ENCODE assay signal across 26 cellular contexts in the genomic region with DNA sequence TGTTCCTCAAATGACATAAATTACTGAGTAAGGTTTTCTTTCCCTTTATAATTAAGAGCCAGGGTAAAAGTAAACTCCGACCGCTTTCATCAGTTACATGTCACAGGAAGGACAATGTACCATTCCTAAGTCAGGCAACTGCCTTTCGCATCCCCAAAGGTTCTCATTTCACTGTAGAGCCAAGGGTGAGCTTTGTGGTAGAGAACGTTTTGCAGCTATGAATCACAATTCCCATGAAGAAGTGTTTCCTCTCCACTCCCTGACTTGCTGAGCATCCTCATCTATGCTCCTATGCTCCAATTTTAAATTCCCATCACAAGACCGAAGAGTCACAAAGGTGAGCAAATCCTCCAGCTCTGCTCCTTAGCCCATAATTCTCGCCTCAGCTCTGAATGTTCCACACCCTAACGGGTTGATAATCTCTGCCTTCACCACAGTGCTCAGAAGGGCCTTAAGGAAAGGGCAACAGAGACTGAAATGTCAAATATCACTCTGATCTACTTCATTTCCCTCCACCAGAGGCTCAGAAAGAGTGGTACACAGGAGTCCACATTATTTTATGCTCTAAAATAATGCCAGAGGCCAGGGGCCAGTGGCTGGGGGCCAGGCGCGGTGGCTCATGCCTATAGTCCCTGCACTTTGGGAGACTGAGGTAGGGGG.
DNase-seq lines count a peak whose midpoint lies in the region; ATAC-seq, FAIRE-seq and TF ChIP-seq lines count a peak whose summit lies in the region.
"Had no signal": no experiment of that assay in that cellular context is flagged by ENCODE, and none has a peak within 500 bp of the region (broad histone marks: within the 10 kb centered on the region; RNA-seq: fewer than 3 reads in every experiment).

No MANE protein-coding gene starts in this region.

- H3K4me3 ChIP-seq in AG04450 (ENCODE audit: low read depth, low read length), result no peak overlapping the region
- no peak overlapping the region for H3K4me3 ChIP-seq in SJCRH30
- H3K4me3 ChIP-seq in fibroblast of lung (replicated peaks in 1 of 4; ENCODE audit: control extremely low read depth in 1 of 4, insufficient read depth in 1 of 4, low read depth in 3 of 4, low read length in 4 of 4), result no peak overlapping the region
- H3K4me3 ChIP-seq: dorsolateral prefrontal cortex, mucosa of descending colon, right lobe of liver had no signal

- H3K36me3 ChIP-seq in SJCRH30, result no peaks in the 10 kb centered on the region
- H3K36me3 ChIP-seq in fibroblast of lung (ENCODE audit: control insufficient read depth, insufficient read depth, low read length), result no peaks in the 10 kb centered on the region
- H3K36me3 ChIP-seq: right lobe of liver had no signal

- FAIRE-seq in GM12891 (lab: Jason Lieb, UNC), result peak; percentile 38
- FAIRE-seq: D721Med, islet of Langerhans, urothelium cell line had no signal

- ATAC-seq in HG02938 (IDR thresholded peaks at IDR 0.05; ENCODE audit: unreplicated experiment) (no peak), GM21360 (IDR thresholded peaks at IDR 0.05; ENCODE audit: unreplicated experiment) (no peak), GM18907 (IDR thresholded peaks at IDR 0.05; ENCODE audit: unreplicated experiment) (no peak)
- ATAC-seq: mucosa of descending colon, right lobe of liver, SK-N-SH treated with all-trans-retinoic acid at 6 μM for 48 hours, WTC11 had no signal

- H3K4me1 ChIP-seq in SJCRH30, result peaks cover 55% of the 10 kb centered on the region
- peaks cover 6% of the 10 kb centered on the region for H3K4me1 ChIP-seq in fibroblast of lung (ENCODE audit: control insufficient read depth, extremely low read depth, insufficient read depth, low read length)
- H3K4me1 ChIP-seq: right lobe of liver had no signal

- H3K4me2 ChIP-seq in fibroblast of lung (ENCODE audit: extremely low read depth, insufficient read depth, low read length), result no peak overlapping the region

- no peaks in the 10 kb centered on the region for H3K9me3 ChIP-seq in AG04450 (ENCODE audit: control insufficient read depth, insufficient read depth, low read length)
- H3K9me3 ChIP-seq in SJCRH30 (replicated peaks), result no peaks in the 10 kb centered on the region
- no peaks in the 10 kb centered on the region for H3K9me3 ChIP-seq in fibroblast of lung (ENCODE audit: control insufficient read depth, insufficient read depth, low read depth, low read length)
- H3K9me3 ChIP-seq: mucosa of descending colon, right lobe of liver had no signal

- DNase-seq in AG04450 (ENCODE audit: low read depth, low spot score) (peak; percentile 46), GM12891 (ENCODE audit: insufficient read length, low spot score) (no peak), SJCRH30 (no peak), fibroblast of lung (ENCODE audit: low read depth in 2 of 2) (peak; percentile 56 to 83)
- no peak for DNase-seq in activated naive CD4-positive, alpha-beta T cell (lab: John Stamatoyannopoulos, UW)
- DNase-seq: ACHN; activated CD4-positive, alpha-beta T cell treated with anti-CD3 and anti-CD28 coated beads, Interleukin-2, amount 50 U/mL, for 4 hours; activated gamma-delta T cell treated with Interleukin-2 at 50 U/mL for 16 hours; amniotic stem cell; dorsolateral prefrontal cortex; foreskin melanocyte; hippocampal formation; mucosa of descending colon; NCI-H1436; right lobe of liver; RPMI8226; stimulated activated CD8-positive, alpha-beta memory T cell treated with anti-CD3 and anti-CD28 coated beads, Interleukin-4, amount 100 ng/mL, for 48 hours had no signal

- TF ChIP-seq CTCF in AG04450 (IDR thresholded peaks at IDR 0.05; ENCODE audit: low read depth, low read length) (no peak), fibroblast of lung (conservative IDR thresholded peaks at IDR 0.05 in 1 of 2, IDR thresholded peaks at IDR 0.05 in 1 of 2; ENCODE audit: low read depth in 1 of 2, low read length in 2 of 2) (no peak)

- no peak overlapping the region for H3K9ac ChIP-seq in fibroblast of lung (ENCODE audit: insufficient read depth, low read length)

- H3K27ac ChIP-seq in AG04450 (ENCODE audit: low read depth, low read length) (peak overlapping the region; percentile 23), SJCRH30 (peak overlapping the region; percentile 55; the same call in 1 of the 2 replicates), fibroblast of lung (ENCODE audit: insufficient read depth, low read length) (no peak overlapping the region)
- H3K27ac ChIP-seq: dorsolateral prefrontal cortex, epithelial cell of prostate, right lobe of liver had no signal

- H3K79me2 ChIP-seq in fibroblast of lung (ENCODE audit: control insufficient read depth, insufficient read depth, low read length), result peaks cover 19% of the 10 kb centered on the region

- CTCF ChIA-PET in AG04450 (lab: Charles Lee), result interaction anchor here (1.0 to 1.9 kb wide), 3 partner anchors 31 to 196 kb away, joined by 3 to 4 read pairs (median 4); no protein-coding TSS in a partner anchor

- no peaks in the 10 kb centered on the region for H3K27me3 ChIP-seq in AG04450 (ENCODE audit: control insufficient read depth, insufficient read depth, low read length)
- no peaks in the 10 kb centered on the region for H3K27me3 ChIP-seq in SJCRH30
- no peaks in the 10 kb centered on the region for H3K27me3 ChIP-seq in fibroblast of lung (ENCODE audit: control insufficient read depth, insufficient read depth, low read length)
- H3K27me3 ChIP-seq: dorsolateral prefrontal cortex, right lobe of liver had no signal

- POLR2A ChIA-PET in AG04450 (lab: Yijun Ruan, JAX), result interaction anchor here (1.1 kb wide), 1 partner anchor 15 kb away, joined by 4 read pairs; no protein-coding TSS in a partner anchor

- TF ChIP-seq POLR2A in GM12891 (IDR thresholded peaks at IDR 0.05; ENCODE audit: low read depth, low read length), result no peak

- no peak overlapping the region for H2AFZ ChIP-seq in fibroblast of lung (ENCODE audit: low read length)

- no peaks in the 10 kb centered on the region for H4K20me1 ChIP-seq in fibroblast of lung (ENCODE audit: control insufficient read depth, extremely low read depth, insufficient read depth, low read length)

TF ChIP-seq in GM12891, 5 proteins besides CTCF, POLR2A, EP300 and RAD21:
- no peak for TF ChIP-seq POU2F2 (IDR thresholded peaks at IDR 0.05; ENCODE audit: low read depth, low read length)
- no peak for TF ChIP-seq POLR2AphosphoS5 (IDR thresholded peaks at IDR 0.05; ENCODE audit: low read depth, low read length)
- no peak for TF ChIP-seq PAX5 (IDR thresholded peaks at IDR 0.05; ENCODE audit: insufficient read depth, low read length, severe bottlenecking)
- TF ChIP-seq SPI1 (IDR thresholded peaks at IDR 0.05; ENCODE audit: low read depth, low read length), result no peak
- no peak for TF ChIP-seq TAF1 (IDR thresholded peaks at IDR 0.05; ENCODE audit: low read depth, low read length)

Comparison
In these comparisons a context has a peak if more than half of its experiments do, and no peak if none do; other contexts are left out.
1. DNase-seq: peak in AG04450 (single experiment) and fibroblast of lung (2 of 2); none in GM12891 (single experiment), SJCRH30 (0 of 2) and activated naive CD4-positive, alpha-beta T cell (0 of 4).